In genomic region chr20:7936735-7937078, GRCh38 we compare ENCODE assay signal across 1 cellular context.
TF ChIP-seq lines count a peak whose summit lies in the region.

No MANE protein-coding gene starts in this region.

TF ChIP-seq in WTC11, 78 proteins besides CTCF, POLR2A, EP300 and RAD21 (continued from another document):
- TF ChIP-seq, protein P1, sequence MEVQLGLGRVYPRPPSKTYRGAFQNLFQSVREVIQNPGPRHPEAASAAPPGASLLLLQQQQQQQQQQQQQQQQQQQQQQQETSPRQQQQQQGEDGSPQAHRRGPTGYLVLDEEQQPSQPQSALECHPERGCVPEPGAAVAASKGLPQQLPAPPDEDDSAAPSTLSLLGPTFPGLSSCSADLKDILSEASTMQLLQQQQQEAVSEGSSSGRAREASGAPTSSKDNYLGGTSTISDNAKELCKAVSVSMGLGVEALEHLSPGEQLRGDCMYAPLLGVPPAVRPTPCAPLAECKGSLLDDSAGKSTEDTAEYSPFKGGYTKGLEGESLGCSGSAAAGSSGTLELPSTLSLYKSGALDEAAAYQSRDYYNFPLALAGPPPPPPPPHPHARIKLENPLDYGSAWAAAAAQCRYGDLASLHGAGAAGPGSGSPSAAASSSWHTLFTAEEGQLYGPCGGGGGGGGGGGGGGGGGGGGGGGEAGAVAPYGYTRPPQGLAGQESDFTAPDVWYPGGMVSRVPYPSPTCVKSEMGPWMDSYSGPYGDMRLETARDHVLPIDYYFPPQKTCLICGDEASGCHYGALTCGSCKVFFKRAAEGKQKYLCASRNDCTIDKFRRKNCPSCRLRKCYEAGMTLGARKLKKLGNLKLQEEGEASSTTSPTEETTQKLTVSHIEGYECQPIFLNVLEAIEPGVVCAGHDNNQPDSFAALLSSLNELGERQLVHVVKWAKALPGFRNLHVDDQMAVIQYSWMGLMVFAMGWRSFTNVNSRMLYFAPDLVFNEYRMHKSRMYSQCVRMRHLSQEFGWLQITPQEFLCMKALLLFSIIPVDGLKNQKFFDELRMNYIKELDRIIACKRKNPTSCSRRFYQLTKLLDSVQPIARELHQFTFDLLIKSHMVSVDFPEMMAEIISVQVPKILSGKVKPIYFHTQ (CRISPR knock-in tag; IDR thresholded peaks at IDR 0.05): no peak
- TF ChIP-seq OVOL2 (CRISPR knock-in tag; IDR thresholded peaks at IDR 0.05; ENCODE audit: borderline replicate concordance): no peak
- no peak for TF ChIP-seq ARID4B (CRISPR knock-in tag; IDR thresholded peaks at IDR 0.05; ENCODE audit: borderline replicate concordance)
- no peak for TF ChIP-seq TEAD1 (CRISPR knock-in tag; IDR thresholded peaks at IDR 0.05)
- no peak for TF ChIP-seq SMAD3 (CRISPR knock-in tag; IDR thresholded peaks at IDR 0.05; ENCODE audit: borderline replicate concordance)
- no peak for TF ChIP-seq CDX4 (CRISPR knock-in tag; IDR thresholded peaks at IDR 0.05; ENCODE audit: borderline replicate concordance)
